In the genomic region with DNA sequence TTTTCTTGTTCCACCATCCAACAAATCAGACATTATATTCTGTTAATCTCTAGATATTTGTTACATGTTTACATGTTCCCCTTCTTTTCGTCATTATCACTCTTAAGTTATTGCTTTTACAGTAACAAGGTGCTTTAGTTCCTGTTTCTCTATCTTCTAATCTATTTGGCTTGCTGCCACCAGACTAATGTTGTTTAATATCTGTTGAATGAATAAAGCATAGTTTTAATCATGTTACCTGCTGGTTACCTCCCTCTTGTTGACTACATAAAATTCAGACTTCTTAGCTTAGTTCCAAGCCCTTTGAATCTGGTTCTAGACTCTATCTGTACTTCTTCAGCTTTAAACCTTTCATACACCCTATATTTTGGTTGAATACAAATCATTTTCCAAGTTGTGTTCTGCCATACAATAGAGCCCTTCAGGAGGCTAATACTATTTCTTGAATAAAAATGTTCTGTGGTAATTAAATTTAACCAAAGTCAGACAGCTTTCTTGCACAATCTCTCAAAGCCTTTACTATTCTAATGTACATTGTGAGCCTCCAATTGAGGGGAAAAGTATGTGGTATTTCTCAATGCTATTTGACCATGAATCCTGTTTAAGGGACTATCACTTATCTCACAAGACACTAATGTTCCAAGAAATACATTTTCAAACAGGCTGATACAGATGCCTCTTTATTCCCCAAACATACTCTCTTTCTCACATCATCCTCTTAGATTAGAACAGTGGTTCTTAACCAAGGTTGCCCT, we compare ENCODE assay signal across 33 cellular contexts.
DNase-seq lines count a peak whose midpoint lies in the region; ATAC-seq and TF ChIP-seq lines count a peak whose summit lies in the region.
"Had no signal": no experiment of that assay in that cellular context is flagged by ENCODE, and none has a peak within 500 bp of the region (broad histone marks: within the 10 kb centered on the region; RNA-seq: fewer than 3 reads in every experiment).

No MANE protein-coding gene starts in this region.

- DNase-seq in A673 (ENCODE audit: low spot score) (peak; percentile 82), T-cell (no peak), memory B cell (ENCODE audit: low spot score in 2 of 2) (no peak), GDM1 (lab: John Stamatoyannopoulos, UW) (no peak)
- peak in 4 of 5 donors; percentile 23 to 39 (median 38) for DNase-seq in CD4-positive, alpha-beta memory T cell
- no peak for DNase-seq in CD8-positive, alpha-beta T cell
- DNase-seq: ACHN; activated CD4-positive, alpha-beta T cell treated with anti-CD3 and anti-CD28 coated beads, Interleukin-2, amount 10 ng/mL, durations not matched to agents 24 days and 14 days; activated effector memory CD4-positive, alpha-beta T cell treated with anti-CD3 and anti-CD28 coated beads, Interleukin-2, amount 50 U/mL, for 16 hours; activated T-cell treated with anti-CD3 and anti-CD28 coated beads, Interleukin-2, amount 50 U/mL, for 24 hours; aorta; Caco-2; colonic mucosa; DMS53; effector CD4-positive, alpha-beta T cell; mesendoderm; NCI-H1048; NCI-H1694; NCI-H2171 treated with DMSO at 0.1 percent for 48 hours; NCI-H524; pancreas; Right ventricle myocardium superior; spleen; stimulated activated CD4-positive, alpha-beta T cell treated with anti-CD3 and anti-CD28 coated beads, Interleukin-2, amount 100 ng/mL, for 24 hours; stimulated activated CD8-positive, alpha-beta memory T cell treated with anti-CD3 and anti-CD28 coated beads, Interleukin-4, amount 100 ng/mL, for 48 hours; stomach had no signal

- H3K9me3 Mint-ChIP-seq in CD4-positive, alpha-beta memory T cell, result peaks cover 0 to 5% (median 2%) of the 10 kb centered on the region in 8 donors
- H3K9me3 Mint-ChIP-seq in T-cell (peaks cover 2 to 4% (median 3%) of the 10 kb centered on the region in 3 donors), memory B cell (peaks cover 2% of the 10 kb centered on the region)
- H3K9me3 Mint-ChIP-seq in CD8-positive, alpha-beta T cell, result no peaks in the 10 kb centered on the region
- H3K9me3 Mint-ChIP-seq: activated CD4-positive, alpha-beta T cell treated with anti-CD3 and anti-CD28 coated beads, Interleukin-2, amount 10 ng/mL, durations not matched to agents 24 days and 14 days; activated T-cell treated with anti-CD3 and anti-CD28 coated beads, Interleukin-2, amount 50 U/mL, for 24 hours had no signal

- no peaks in the 10 kb centered on the region for H3K36me3 ChIP-seq in A673 (ENCODE audit: insufficient read depth, low read length, poor library complexity, severe bottlenecking)
- no peaks in the 10 kb centered on the region for H3K36me3 ChIP-seq in CD4-positive, alpha-beta memory T cell (ENCODE audit: insufficient read depth, low read length)
- H3K36me3 ChIP-seq in CD8-positive, alpha-beta T cell (ENCODE audit: insufficient read depth, low read length), result no peaks in the 10 kb centered on the region
- H3K36me3 ChIP-seq: BLaER1, cardiac muscle cell, colonic mucosa, HAP-1, pancreas, spleen, stomach had no signal

- peak overlapping the region in 4 of 8 donors; percentile 23 to 64 (median 33) for H3K4me3 Mint-ChIP-seq in CD4-positive, alpha-beta memory T cell
- H3K4me3 Mint-ChIP-seq in T-cell (no peak overlapping the region), memory B cell (no peak overlapping the region)
- H3K4me3 Mint-ChIP-seq in CD8-positive, alpha-beta T cell, result no peak overlapping the region
- H3K4me3 Mint-ChIP-seq: activated CD4-positive, alpha-beta T cell treated with anti-CD3 and anti-CD28 coated beads, Interleukin-2, amount 10 ng/mL, durations not matched to agents 24 days and 14 days; activated naive CD8-positive, alpha-beta T cell; activated T-cell treated with anti-CD3 and anti-CD28 coated beads, Interleukin-2, amount 50 U/mL, for 24 hours; neural crest cell had no signal

- POLR2A ChIA-PET in A673 (lab: Charles Lee; ENCODE audit: low non-redundant PET) (no interaction called here), T-cell (lab: Charles Lee) (interaction anchor here in 1 of 2 donors (0.6 kb wide), 1 partner anchor 74 kb away, joined by 4 read pairs; no protein-coding TSS in a partner anchor)
- POLR2A ChIA-PET in CD4-positive, alpha-beta memory T cell (lab: Charles Lee; ENCODE audit: partially characterized antibody), result no interaction called here
- POLR2A ChIA-PET in CD8-positive, alpha-beta T cell (lab: Charles Lee), result no interaction called here

- CTCF ChIA-PET in A673 (lab: Charles Lee), result interaction anchor here (1.5 to 1.7 kb wide), 2 partner anchors 9 to 11 kb away, joined by 3 to 7 read pairs; no protein-coding TSS in a partner anchor
- CTCF ChIA-PET in CD4-positive, alpha-beta memory T cell (lab: Charles Lee; ENCODE audit: partially characterized antibody), result interaction anchor here (1.1 to 3.8 kb wide), 4 partner anchors 10 to 226 kb away, joined by 3 to 50 read pairs (median 14); no protein-coding TSS in a partner anchor
- CTCF ChIA-PET in T-cell (lab: Charles Lee), result interaction anchor here (0.6 to 1.8 kb wide), 5 partner anchors 9 to 1445 kb away, joined by 3 to 4 read pairs (median 4); no protein-coding TSS in a partner anchor
- CTCF ChIA-PET in CD8-positive, alpha-beta T cell (lab: Charles Lee), result interaction anchor here (3.2 to 3.9 kb wide), 3 partner anchors 8 to 53 kb away, joined by 13 to 16 read pairs (median 14); no protein-coding TSS in a partner anchor

- TF ChIP-seq CTCF in A673 (conservative IDR thresholded peaks at IDR 0.05; ENCODE audit: low read depth, low read length), result no peak
- no peak for TF ChIP-seq CTCF in CD8-positive, alpha-beta T cell (IDR thresholded peaks at IDR 0.05)

- intact Hi-C loops in A673 (cut with micrococcal nuclease; ENCODE audit: unreplicated experiment), result no loop called here
- intact Hi-C loops in CD4-positive, alpha-beta memory T cell (cut with micrococcal nuclease), result no loop called here
- intact Hi-C loops in CD8-positive, alpha-beta T cell (cut with DNase I, micrococcal nuclease), result no loop called here

- peaks cover 6 to 28% (median 18%) of the 10 kb centered on the region in 4 donors for H3K4me1 Mint-ChIP-seq in CD4-positive, alpha-beta memory T cell
- H3K4me1 Mint-ChIP-seq in T-cell (peaks cover 9 to 24% (median 13%) of the 10 kb centered on the region in 3 donors), memory B cell (peaks cover 11% of the 10 kb centered on the region)
- peaks cover 4% of the 10 kb centered on the region for H3K4me1 Mint-ChIP-seq in CD8-positive, alpha-beta T cell (ENCODE audit: low read depth)
- H3K4me1 Mint-ChIP-seq: activated CD4-positive, alpha-beta T cell treated with anti-CD3 and anti-CD28 coated beads, Interleukin-2, amount 10 ng/mL, durations not matched to agents 24 days and 14 days had no signal

- H3K27me3 ChIP-seq in A673 (replicated peaks; ENCODE audit: insufficient read depth, low read depth, low read length, poor library complexity), result no peaks in the 10 kb centered on the region
- no peaks in the 10 kb centered on the region for H3K27me3 ChIP-seq in CD4-positive, alpha-beta memory T cell (ENCODE audit: insufficient read depth, low read length)
- no peaks in the 10 kb centered on the region for H3K27me3 ChIP-seq in CD8-positive, alpha-beta T cell (ENCODE audit: insufficient read depth, low read length)
- H3K27me3 ChIP-seq: BLaER1, cardiac muscle cell, colonic mucosa, hepatocyte, pancreas, spleen, stomach had no signal

- BruUV-seq in A673 (replicated peaks; lab: Mats Ljungman, UMichigan), result no TSS peak

- peak in 1 of 4 experiments; percentile 26 for ATAC-seq in T-cell (replicated peaks in 1 of 4)
- peak; percentile 45 for ATAC-seq in memory B cell (ENCODE audit: low read depth)
- no peak for ATAC-seq in GM18909 (IDR thresholded peaks at IDR 0.05; ENCODE audit: poor library complexity, unreplicated experiment)
- no peak for ATAC-seq in CD8-positive, alpha-beta T cell

- no peak overlapping the region for H3K27ac ChIP-seq in A673 (ENCODE audit: low read depth, low read length, poor library complexity, severe bottlenecking)
- no peak overlapping the region for H3K27ac ChIP-seq in CD4-positive, alpha-beta memory T cell (ENCODE audit: low read depth, low read length)
- H3K27ac ChIP-seq in CD8-positive, alpha-beta T cell (ENCODE audit: low read depth, low read length), result no peak overlapping the region
- H3K27ac ChIP-seq: BLaER1, cardiac muscle cell, colonic mucosa, hepatocyte, pancreas, spleen, stomach had no signal

- peaks cover 28% of the 10 kb centered on the region for H3K4me1 ChIP-seq in A673 (ENCODE audit: insufficient read depth, low read length, poor library complexity, severe bottlenecking)
- H3K4me1 ChIP-seq in CD4-positive, alpha-beta memory T cell (ENCODE audit: insufficient read depth, low read length), result peaks cover 18% of the 10 kb centered on the region
- H3K4me1 ChIP-seq in CD8-positive, alpha-beta T cell (ENCODE audit: insufficient read depth, low read length), result peaks cover 2% of the 10 kb centered on the region
- H3K4me1 ChIP-seq: Caco-2, colonic mucosa, pancreas, spleen had no signal

- no peaks in the 10 kb centered on the region for H3K9me3 ChIP-seq in A673 (ENCODE audit: low read depth, low read length, poor library complexity, severe bottlenecking)
- H3K9me3 ChIP-seq in CD4-positive, alpha-beta memory T cell (ENCODE audit: control insufficient read depth in 1 of 2, low read length in 2 of 2), result no peaks in the 10 kb centered on the region
- H3K9me3 ChIP-seq in CD8-positive, alpha-beta T cell (ENCODE audit: low read length), result no peaks in the 10 kb centered on the region
- H3K9me3 ChIP-seq: Caco-2, colonic mucosa, pancreas, stomach had no signal

- H3K36me3 Mint-ChIP-seq in CD4-positive, alpha-beta memory T cell, result peaks cover 0 to 3% of the 10 kb centered on the region in 2 donors
- H3K36me3 Mint-ChIP-seq in T-cell (no peaks in the 10 kb centered on the region), memory B cell (peaks cover 2% of the 10 kb centered on the region)
- no peaks in the 10 kb centered on the region for H3K36me3 Mint-ChIP-seq in CD8-positive, alpha-beta T cell

- H3K4me3 ChIP-seq in A673 (ENCODE audit: low read depth, low read length, poor library complexity, severe bottlenecking), result no peak overlapping the region
- no peak overlapping the region for H3K4me3 ChIP-seq in CD4-positive, alpha-beta memory T cell (ENCODE audit: low read length in 2 of 2)
- H3K4me3 ChIP-seq in CD8-positive, alpha-beta T cell (ENCODE audit: low read depth, low read length), result no peak overlapping the region
- H3K4me3 ChIP-seq: BLaER1, cardiac muscle cell, colonic mucosa, HAP-1, hepatocyte, pancreas, spleen, stomach had no signal

- H3K27me3 Mint-ChIP-seq in CD4-positive, alpha-beta memory T cell, result peaks cover 0 to 3% of the 10 kb centered on the region in 2 donors
- H3K27me3 Mint-ChIP-seq in T-cell (peaks cover 0 to 3% of the 10 kb centered on the region in 2 donors), memory B cell (peaks cover 1% of the 10 kb centered on the region)
- no peaks in the 10 kb centered on the region for H3K27me3 Mint-ChIP-seq in CD8-positive, alpha-beta T cell (ENCODE audit: low read depth)
- H3K27me3 Mint-ChIP-seq: activated naive CD8-positive, alpha-beta T cell; activated T-cell treated with anti-CD3 and anti-CD28 coated beads, Interleukin-2, amount 50 U/mL, for 24 hours had no signal

- H3K27ac Mint-ChIP-seq in CD4-positive, alpha-beta memory T cell, result peak overlapping the region in 5 of 7 donors; percentile 19 to 82 (median 54)
- peak overlapping the region; percentile 60 to 76 for H3K27ac Mint-ChIP-seq in T-cell
- H3K27ac Mint-ChIP-seq in memory B cell, result peak overlapping the region; percentile 29
- H3K27ac Mint-ChIP-seq in CD8-positive, alpha-beta T cell, result no peak overlapping the region
- H3K27ac Mint-ChIP-seq: activated CD4-positive, alpha-beta T cell treated with anti-CD3 and anti-CD28 coated beads, Interleukin-2, amount 10 ng/mL, durations not matched to agents 24 days and 14 days; activated naive CD8-positive, alpha-beta T cell; activated T-cell treated with anti-CD3 and anti-CD28 coated beads, Interleukin-2, amount 50 U/mL, for 24 hours had no signal

Comparison
In these comparisons a context has a peak if more than half of its experiments do, and no peak if none do; other contexts are left out.
1. DNase-seq: peak in A673 (single experiment) and CD4-positive, alpha-beta memory T cell (4 of 5); none in T-cell (0 of 34), memory B cell (0 of 2), GDM1 (single experiment) and CD8-positive, alpha-beta T cell (0 of 7).